Comparison of ENCODE assay signal across 8 cellular contexts in genomic region chr5:73119492-73120157, GRCh38. TPM values are rescaled to one million over a fixed set of nuclear protein-coding genes. Genes with fewer than 3 reads are reported as not detected.
DNase-seq lines count a peak whose midpoint lies in the region; ATAC-seq, FAIRE-seq and TF ChIP-seq lines count a peak whose summit lies in the region.

No MANE protein-coding gene starts in this region.

- peak in 1 of 2 experiments; percentile 7; a peak in 1 of 6 replicates for ATAC-seq in A549
- no peak for ATAC-seq in naive thymus-derived CD8-positive, alpha-beta T cell
- no peak for ATAC-seq in HG02852 (IDR thresholded peaks at IDR 0.05; ENCODE audit: unreplicated experiment)

- TF ChIP-seq EP300 in A549 (IDR thresholded peaks at IDR 0.05) (no peak), esophagus muscularis mucosa (IDR thresholded peaks at IDR 0.05) (no peak)

- peak overlapping the region; percentile 92 for H3K4me2 ChIP-seq in A549
- peak overlapping the region; percentile 82 for H3K4me2 ChIP-seq in PC-9

- CTCF ChIA-PET in A549 (lab: Yijun Ruan, JAX), result interaction anchor here (1.1 to 2.1 kb wide), 2 partner anchors 36 to 332 kb away, joined by 3 to 6 read pairs; no protein-coding TSS in a partner anchor
- CTCF ChIA-PET in PC-9 (lab: Charles Lee), result no interaction called here

- peaks cover 7 to 33% (median 28%) of the 10 kb centered on the region in 4 donors for H3K4me1 Mint-ChIP-seq in naive thymus-derived CD8-positive, alpha-beta T cell

- no peaks in the 10 kb centered on the region for H3K36me3 Mint-ChIP-seq in naive thymus-derived CD8-positive, alpha-beta T cell

- no peaks in the 10 kb centered on the region for H3K27me3 ChIP-seq in PC-9 (ENCODE audit: insufficient read depth, low read depth)
- H3K27me3 ChIP-seq in esophagus muscularis mucosa, result peaks cover 0 to 49% (median 5%) of the 10 kb centered on the region in 4 donors

- DNase-seq in A549 (ENCODE audit: low read depth in 1 of 2, low spot score in 1 of 2) (peak in 1 of 2 experiments; percentile 9), PC-9 (peak; percentile 59 to 84), esophagus muscularis mucosa (ENCODE audit: extremely low spot score) (no peak), foreskin melanocyte (no peak), NCI-H1417 treated with DMSO at 0.1 percent for 48 hours (lab: John Stamatoyannopoulos, UW) (no peak)
- no peak for DNase-seq in naive thymus-derived CD8-positive, alpha-beta T cell
- no peak for DNase-seq in activated naive CD4-positive, alpha-beta T cell (lab: John Stamatoyannopoulos, UW)

- H3K9me3 Mint-ChIP-seq in naive thymus-derived CD8-positive, alpha-beta T cell, result no peaks in the 10 kb centered on the region

- BruUV-seq in PC-9 (replicated peaks; lab: Mats Ljungman, UMichigan), result no TSS peak

- peaks cover 35% of the 10 kb centered on the region for H3K4me1 ChIP-seq in A549
- peaks cover 52% of the 10 kb centered on the region for H3K4me1 ChIP-seq in PC-9 (replicated peaks; ENCODE audit: insufficient read depth)
- H3K4me1 ChIP-seq in esophagus muscularis mucosa, result peaks cover 4 to 15% (median 14%) of the 10 kb centered on the region in 4 donors

- peaks cover 49 to 85% (median 52%) of the 10 kb centered on the region in 5 donors for H3K27me3 Mint-ChIP-seq in naive thymus-derived CD8-positive, alpha-beta T cell

- TF ChIP-seq CTCF in A549 (IDR thresholded peaks at IDR 0.05) (no peak), PC-9 (conservative IDR thresholded peaks at IDR 0.05) (no peak), esophagus muscularis mucosa (IDR thresholded peaks at IDR 0.05) (no peak)

- H3K9me3 ChIP-seq in A549, result no peaks in the 10 kb centered on the region
- H3K9me3 ChIP-seq in PC-9 (ENCODE audit: insufficient read depth, low read depth), result no peaks in the 10 kb centered on the region
- H3K9me3 ChIP-seq in esophagus muscularis mucosa, result peaks cover 0 to 7% (median 0%) of the 10 kb centered on the region in 4 donors

- H3K4me3 ChIP-seq in A549 (peak overlapping the region; percentile 45), PC-9 (peak overlapping the region; percentile 100), esophagus muscularis mucosa (peak overlapping the region; percentile 52 to 59 (median 54))

- H4K20me1 ChIP-seq in PC-9 (ENCODE audit: insufficient read depth), result no peaks in the 10 kb centered on the region

- peaks cover 27% of the 10 kb centered on the region for H3K79me2 ChIP-seq in PC-9 (ENCODE audit: low read depth)

- H3K36me3 ChIP-seq in PC-9 (ENCODE audit: low read depth) (0 out of 2 replicates have a peak, but pooled peaks cover 5% of the 10 kb centered on the region), esophagus muscularis mucosa (no peaks in the 10 kb centered on the region)

- FAIRE-seq in A549 (lab: Jason Lieb, UNC), result no peak

- WGBS in A549 (ENCODE audit: missing lambda C conversion rate), result 92% methylated on average over 36 of the region's 40 CpGs
- 62% methylated on average over 20 of the region's 40 CpGs for WGBS in esophagus muscularis mucosa

- peak overlapping the region; percentile 86 for H2AFZ ChIP-seq in PC-9

- H3K27ac ChIP-seq in A549, result peak overlapping the region; percentile 66 to 90; a peak in 5 of 6 replicates
- peak overlapping the region; percentile 92 for H3K27ac ChIP-seq in PC-9
- H3K27ac ChIP-seq in esophagus muscularis mucosa (replicated peaks in 1 of 4), result no peak overlapping the region

- no peak for TF ChIP-seq RAD21 in A549 (conservative IDR thresholded peaks at IDR 0.05 in 1 of 2, IDR thresholded peaks at IDR 0.05 in 1 of 2)

- TF ChIP-seq POLR2A in A549 (IDR thresholded peaks at IDR 0.05; ENCODE audit: low read length) (no peak), esophagus muscularis mucosa (IDR thresholded peaks at IDR 0.05; ENCODE audit: low read depth) (no peak)

- H3K4me3 Mint-ChIP-seq in naive thymus-derived CD8-positive, alpha-beta T cell, result peak overlapping the region in 9 of 10 donors; percentile 27 to 78 (median 54)

- intact Hi-C loops in PC-9 (cut with micrococcal nuclease; ENCODE audit: unreplicated experiment), result loop anchor here (5.0 kb wide), 2 partner anchors 167 to 253 kb away; no protein-coding TSS in a partner anchor
- intact Hi-C loops in esophagus muscularis mucosa (cut with DNase I), result no loop called here

- no peaks in the 10 kb centered on the region for H3K9me2 ChIP-seq in PC-9 (ENCODE audit: insufficient read depth)

- POLR2A ChIA-PET in A549 (lab: Yijun Ruan, JAX) (no interaction called here), PC-9 (lab: Charles Lee; ENCODE audit: unreplicated experiment) (interaction anchor here (0.5 kb wide), 1 partner anchor 380 kb away, joined by 3 read pairs; no protein-coding TSS in a partner anchor)
- POLR2A ChIA-PET in naive thymus-derived CD8-positive, alpha-beta T cell (lab: Charles Lee), result no interaction called here

- peaks cover 44% of the 10 kb centered on the region for H3F3A ChIP-seq in PC-9 (ENCODE audit: insufficient read depth, low read depth)

- H3K27ac Mint-ChIP-seq in naive thymus-derived CD8-positive, alpha-beta T cell, result no peak overlapping the region

TF ChIP-seq in A549, 52 proteins besides CTCF, POLR2A, EP300 and RAD21:
- TF ChIP-seq PHF8 (IDR thresholded peaks at IDR 0.05; ENCODE audit: borderline replicate concordance, low read depth) (no peak), TFCP2L1 (CRISPR knock-in tag; IDR thresholded peaks at IDR 0.05) (no peak), CBX2 (IDR thresholded peaks at IDR 0.05; ENCODE audit: borderline replicate concordance, low read depth) (no peak), BHLHE40 (IDR thresholded peaks at IDR 0.05; ENCODE audit: low read depth, low read length) (no peak), HOXA7 (CRISPR knock-in tag; IDR thresholded peaks at IDR 0.05) (no peak), POLR2AphosphoS2 (conservative IDR thresholded peaks at IDR 0.05; ENCODE audit: low read length) (no peak), FOXS1 (CRISPR knock-in tag; IDR thresholded peaks at IDR 0.05) (no peak), JUNB (IDR thresholded peaks at IDR 0.05) (no peak), RCOR1 (IDR thresholded peaks at IDR 0.05; ENCODE audit: low read depth, low read length) (no peak), FOSL2 (IDR thresholded peaks at IDR 0.05) (no peak), FOSL2 (CRISPR knock-in tag; IDR thresholded peaks at IDR 0.05) (no peak), E2F6 (IDR thresholded peaks at IDR 0.05; ENCODE audit: borderline replicate concordance, low read depth) (no peak), MYC (IDR thresholded peaks at IDR 0.05; ENCODE audit: borderline replicate concordance, low read length) (no peak), MAX (IDR thresholded peaks at IDR 0.05) (no peak), KDM1A (IDR thresholded peaks at IDR 0.05; ENCODE audit: low read depth) (no peak), RARB (CRISPR knock-in tag; IDR thresholded peaks at IDR 0.05) (no peak), ATOH8 (CRISPR knock-in tag; IDR thresholded peaks at IDR 0.05; ENCODE audit: low read depth) (no peak)

RNA-seq across cellular contexts. Expression of gene TMEM171, which starts 0.8 kb away (rescaled TPM):
- polyA plus RNA-seq in A549 (2011; rRNA removed) (1.5 and 1.7 TPM in 2 replicates), A549 (2017; fragmentation: RNase III; extraction: RNeasy Plus Mini Kit Qiagen cat#74134 plus additional on column Dnase treatment) (4.9 to 9.0 TPM (median 6.7 TPM) in 3 replicates)
- 2.7 and 3.4 TPM in 2 replicates for polyA plus RNA-seq in A549 (2012; cell fraction: cytosol; rRNA removed)
- polyA plus RNA-seq in A549 (2012; cell fraction: nucleus; rRNA removed), result 2.9 and 3.8 TPM in 2 replicates
- 0.45 and 0.68 TPM in 2 replicates for polyA minus RNA-seq in A549 (2011; rRNA and poly(A)+ RNA removed)
- total RNA-seq in PC-9 (2021) (7.8 and 9.9 TPM in 2 replicates), esophagus muscularis mucosa (not detected)
- not detected for total RNA-seq in naive thymus-derived CD8-positive, alpha-beta T cell
- polyA plus RNA-seq in naive thymus-derived CD8-positive, alpha-beta T cell, result 1 to 10 TPM in 1 of 3 donors, under 1 TPM in 1, not detected in 1; 0.16 to 5.4 TPM

RNA-seq across cellular contexts. Expression of gene TMEM174, which starts 53.4 kb away (rescaled TPM):
- not detected in 2 replicates for polyA plus RNA-seq in A549 (2011; rRNA removed)
- polyA plus RNA-seq in A549 (2012; cell fraction: cytosol; rRNA removed), result not detected in 2 replicates
- polyA plus RNA-seq in A549 (2012; cell fraction: nucleus; rRNA removed), result not detected in 2 replicates
- not detected in 3 replicates for polyA plus RNA-seq in A549 (2017; fragmentation: RNase III; extraction: RNeasy Plus Mini Kit Qiagen cat#74134 plus additional on column Dnase treatment)
- not detected in 2 replicates for polyA minus RNA-seq in A549 (2011; rRNA and poly(A)+ RNA removed)
- not detected in 2 replicates for total RNA-seq in PC-9 (2021)
- total RNA-seq in esophagus muscularis mucosa, result not detected
- total RNA-seq in naive thymus-derived CD8-positive, alpha-beta T cell, result not detected
- polyA plus RNA-seq in naive thymus-derived CD8-positive, alpha-beta T cell, result not detected

Comparison
In these comparisons a context has a peak if more than half of its experiments do, and no peak if none do; other contexts are left out.
1. DNase-seq: peak in PC-9 (2 of 2); none in esophagus muscularis mucosa (single experiment), naive thymus-derived CD8-positive, alpha-beta T cell (0 of 10), foreskin melanocyte (single experiment), NCI-H1417 treated with DMSO at 0.1 percent for 48 hours (single experiment) and activated naive CD4-positive, alpha-beta T cell (0 of 4).
2. H3K27ac ChIP-seq: peak in A549 (2 of 2) and PC-9 (single experiment); none in esophagus muscularis mucosa (0 of 4).
3. H3K4me3 ChIP-seq: peak in every context shown above with its lines; median percentile 100 in PC-9; 54 in esophagus muscularis mucosa; 45 in A549.